In genomic region chr3:18386274-18386673, GRCh38 we compare ENCODE assay signal across 18 cellular contexts. TPM values are rescaled to one million over a fixed set of nuclear protein-coding genes. Genes with fewer than 3 reads are reported as not detected.
DNase-seq lines count a peak whose midpoint lies in the region; ATAC-seq and TF ChIP-seq lines count a peak whose summit lies in the region.
"Had no signal": no experiment of that assay in that cellular context is flagged by ENCODE, and none has a peak within 500 bp of the region (broad histone marks: within the 10 kb centered on the region; RNA-seq: fewer than 3 reads in every experiment).

No MANE protein-coding gene starts in this region.

- H3K27ac ChIP-seq in layer of hippocampus (ENCODE audit: low read depth, low read length) = peak overlapping the region; percentile 15
- no peak overlapping the region for H3K27ac ChIP-seq in prostate gland
- H3K27ac ChIP-seq: SJCRH30 had no signal

- no peaks in the 10 kb centered on the region for H3K9me3 ChIP-seq in prostate gland
- H3K9me3 ChIP-seq: BLaER1 treated with 17β-estradiol and CSF1 and Interleukin-3, amounts not matched to agents 10 nM and 100 nM; MG63; SJCRH30 had no signal

- no peak for DNase-seq in activated naive CD4-positive, alpha-beta T cell treated with anti-CD3 and anti-CD28 coated beads, Interleukin-2, amount 10 ng/mL, durations not matched to agents 7 days and 5 days
- no peak for DNase-seq in activated naive CD4-positive, alpha-beta T cell treated with anti-CD3 and anti-CD28 coated beads, Interleukin-2, amount 50 U/mL, for 16 hours
- no peak for DNase-seq in HFFc6
- no peak for DNase-seq in activated naive CD8-positive, alpha-beta T cell treated with anti-CD3 and anti-CD28 coated beads for 36 hours
- no peak for DNase-seq in prostate gland (ENCODE audit: low spot score)
- no peak for DNase-seq in GM10248 (ENCODE audit: extremely low spot score)
- DNase-seq: DMS79, HCEC 1CT, IMR-90, Karpas-422, MG63, NCI-H1092 treated with DMSO at 0.1 percent for 48 hours, NCI-H2081, SJCRH30 had no signal

- H3K27me3 Mint-ChIP-seq in activated naive CD4-positive, alpha-beta T cell treated with anti-CD3 and anti-CD28 coated beads, Interleukin-2, amount 10 ng/mL, durations not matched to agents 7 days and 5 days = no peaks in the 10 kb centered on the region
- H3K27me3 Mint-ChIP-seq in HFFc6 (ENCODE audit: insufficient read depth) = no peaks in the 10 kb centered on the region; the same call in none of the 2 replicates
- H3K27me3 Mint-ChIP-seq in activated naive CD8-positive, alpha-beta T cell treated with anti-CD3 and anti-CD28 coated beads for 36 hours = no peaks in the 10 kb centered on the region

- H3K9me3 Mint-ChIP-seq in activated naive CD4-positive, alpha-beta T cell treated with anti-CD3 and anti-CD28 coated beads, Interleukin-2, amount 10 ng/mL, durations not matched to agents 7 days and 5 days = no peaks in the 10 kb centered on the region
- no peaks in the 10 kb centered on the region for H3K9me3 Mint-ChIP-seq in HFFc6
- no peaks in the 10 kb centered on the region for H3K9me3 Mint-ChIP-seq in activated naive CD8-positive, alpha-beta T cell treated with anti-CD3 and anti-CD28 coated beads for 36 hours

- no peak overlapping the region for H3K4me3 Mint-ChIP-seq in activated naive CD4-positive, alpha-beta T cell treated with anti-CD3 and anti-CD28 coated beads, Interleukin-2, amount 10 ng/mL, durations not matched to agents 7 days and 5 days
- H3K4me3 Mint-ChIP-seq in HFFc6 = peak overlapping the region; percentile 34; the same call in 1 of the 2 replicates
- peak overlapping the region; percentile 43 for H3K4me3 Mint-ChIP-seq in activated naive CD8-positive, alpha-beta T cell treated with anti-CD3 and anti-CD28 coated beads for 36 hours

- peaks cover 79% of the 10 kb centered on the region for H3K4me1 Mint-ChIP-seq in activated naive CD4-positive, alpha-beta T cell treated with anti-CD3 and anti-CD28 coated beads, Interleukin-2, amount 10 ng/mL, durations not matched to agents 7 days and 5 days
- no peaks in the 10 kb centered on the region for H3K4me1 Mint-ChIP-seq in HFFc6 (ENCODE audit: low read depth)
- peaks cover 63% of the 10 kb centered on the region for H3K4me1 Mint-ChIP-seq in activated naive CD8-positive, alpha-beta T cell treated with anti-CD3 and anti-CD28 coated beads for 36 hours

- no peaks in the 10 kb centered on the region for H3K4me1 ChIP-seq in prostate gland (replicated peaks)
- H3K4me1 ChIP-seq: SJCRH30 had no signal

- CTCF ChIA-PET in activated naive CD4-positive, alpha-beta T cell treated with anti-CD3 and anti-CD28 coated beads, Interleukin-2, amount 10 ng/mL, durations not matched to agents 7 days and 5 days (lab: Charles Lee) = interaction anchor here (0.9 to 1.2 kb wide), 2 partner anchors 14 to 372 kb away, joined by 3 to 5 read pairs; no protein-coding TSS in a partner anchor
- CTCF ChIA-PET in GM10248 (lab: Yijun Ruan, JAX) = interaction anchor here (1.1 to 2.7 kb wide), 5 partner anchors 10 to 492 kb away, joined by 3 to 9 read pairs (median 4); no protein-coding TSS in a partner anchor

- H3K27me3 ChIP-seq in layer of hippocampus (ENCODE audit: control insufficient read depth, insufficient read depth, low read length) (no peaks in the 10 kb centered on the region), prostate gland (replicated peaks; ENCODE audit: insufficient read depth) (no peaks in the 10 kb centered on the region)
- H3K27me3 ChIP-seq: BLaER1 treated with 17β-estradiol and CSF1 and Interleukin-3, amounts not matched to agents 10 nM and 100 nM; MG63; SJCRH30 had no signal

- H3K27ac Mint-ChIP-seq in activated naive CD4-positive, alpha-beta T cell treated with anti-CD3 and anti-CD28 coated beads, Interleukin-2, amount 10 ng/mL, durations not matched to agents 7 days and 5 days = peak overlapping the region; percentile 45
- no peak overlapping the region for H3K27ac Mint-ChIP-seq in HFFc6
- no peak overlapping the region for H3K27ac Mint-ChIP-seq in activated naive CD8-positive, alpha-beta T cell treated with anti-CD3 and anti-CD28 coated beads for 36 hours

- WGBS in prostate gland = 96% methylated on average over 9 of the region's 9 CpGs

- TF ChIP-seq CTCF in HFFc6 (IDR thresholded peaks at IDR 0.05) = no peak
- TF ChIP-seq CTCF in prostate gland (IDR thresholded peaks at IDR 0.05) = no peak
- no peak for TF ChIP-seq CTCF in GM10248 (IDR thresholded peaks at IDR 0.05; ENCODE audit: control extremely low read depth, extremely low read depth, low read depth, missing control alignments)

- POLR2A ChIA-PET in GM10248 (lab: Yijun Ruan, JAX) = no interaction called here

- TF ChIP-seq POLR2A in prostate gland (IDR thresholded peaks at IDR 0.05) = no peak

- H3K36me3 Mint-ChIP-seq in activated naive CD4-positive, alpha-beta T cell treated with anti-CD3 and anti-CD28 coated beads, Interleukin-2, amount 10 ng/mL, durations not matched to agents 7 days and 5 days = peaks cover 63% of the 10 kb centered on the region
- no peaks in the 10 kb centered on the region for H3K36me3 Mint-ChIP-seq in HFFc6 (ENCODE audit: low read depth)
- H3K36me3 Mint-ChIP-seq in activated naive CD8-positive, alpha-beta T cell treated with anti-CD3 and anti-CD28 coated beads for 36 hours = peaks cover 37% of the 10 kb centered on the region

- no peaks in the 10 kb centered on the region for H3K36me3 ChIP-seq in prostate gland
- H3K36me3 ChIP-seq: MG63, SJCRH30 had no signal

- intact Hi-C loops in prostate gland (cut with DNase I) = no loop called here

- H3K4me3 ChIP-seq in prostate gland = no peak overlapping the region
- H3K4me3 ChIP-seq: BLaER1 treated with 17β-estradiol and CSF1 and Interleukin-3, amounts not matched to agents 10 nM and 100 nM; MG63; SJCRH30 had no signal

- no peak for ATAC-seq in activated CD4-positive, CD25-positive, alpha-beta regulatory T cell treated with anti-CD3 and anti-CD28 coated beads, Interleukin-2, amount 50 U/mL, for 24 hours
- ATAC-seq: Panc1 had no signal

RNA-seq across cellular contexts. Expression of gene SATB1, which starts 38.9 kb away (rescaled TPM):
- 1 to 10 TPM; 1.5 to 4.9 (median 2.3) TPM for total RNA-seq in HFFc6 (2021; fragmentation: NEBNext Ultra II Directional; extraction: Animal tissue kit (Norgen Biotek cat#: 25700))
- total RNA-seq in activated naive CD8-positive, alpha-beta T cell treated with anti-CD3 and anti-CD28 coated beads for 36 hours = 10 to 100 TPM; 92.0 to 94.8 TPM
- 10 to 100 TPM; 51.7 to 62.2 TPM for total RNA-seq in prostate gland

Comparison
In these comparisons a context has a peak if more than half of its experiments do, and no peak if none do; other contexts are left out.
1. RNA of gene SATB1, which starts 38.9 kb away (total RNA-seq): 92.0 to 94.8 TPM in activated naive CD8-positive, alpha-beta T cell treated with anti-CD3 and anti-CD28 coated beads for 36 hours and 51.7 to 62.2 TPM in prostate gland; 1.5 to 4.9 TPM in HFFc6; every median in the first group is over 4 times any median in the second.